Comparison of ENCODE assay signal across 8 cellular contexts in the genomic region with DNA sequence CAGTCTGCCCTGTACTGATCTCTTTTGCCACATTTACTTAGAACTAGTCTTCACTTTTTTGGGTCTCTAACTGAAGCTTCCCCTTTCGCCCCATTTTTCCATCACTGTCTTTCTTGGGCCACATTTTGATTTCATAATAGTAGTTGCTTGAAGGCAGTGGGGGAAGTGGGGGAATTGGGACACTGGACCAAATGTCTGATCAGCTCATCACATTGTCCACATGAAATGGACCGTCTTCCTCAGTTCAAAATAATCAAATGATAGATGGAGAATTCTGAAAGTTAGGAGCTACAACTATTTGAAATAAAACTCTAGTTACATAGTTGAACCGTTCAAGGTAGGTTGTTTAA. TPM values are rescaled to one million over a fixed set of nuclear protein-coding genes. Genes with fewer than 3 reads are reported as not detected.
DNase-seq lines count a peak whose midpoint lies in the region; ATAC-seq and TF ChIP-seq lines count a peak whose summit lies in the region.

No MANE protein-coding gene starts in this region.

- TF ChIP-seq CTCF in Peyer's patch (IDR thresholded peaks at IDR 0.05) (no peak), esophagus squamous epithelium (IDR thresholded peaks at IDR 0.05) (no peak), prostate gland (IDR thresholded peaks at IDR 0.05) (no peak)

- DNase-seq in Peyer's patch: no peak
- DNase-seq in esophagus squamous epithelium (lab: John Stamatoyannopoulos, UW): no peak
- DNase-seq in prostate gland (ENCODE audit: low spot score): no peak
- no peak for DNase-seq in nucleus accumbens (lab: John Stamatoyannopoulos, UW)
- DNase-seq in HK-2 (ENCODE audit: unreplicated experiment): no peak
- no peak for DNase-seq in NCI-H146 (lab: John Stamatoyannopoulos, UW)

- H3K36me3 ChIP-seq in Peyer's patch (peaks cover 0 to 4% (median 0%) of the 10 kb centered on the region in 3 donors), esophagus squamous epithelium (peaks cover 0 to 17% (median 0%) of the 10 kb centered on the region in 3 donors), prostate gland (no peaks in the 10 kb centered on the region)

- H3K4me3 ChIP-seq in GM08714 (ENCODE audit: low read length): peak overlapping the region; percentile 79
- peak overlapping the region; percentile 65 to 91 (median 72) for H3K4me3 ChIP-seq in Peyer's patch
- peak overlapping the region; percentile 72 to 99 (median 90) for H3K4me3 ChIP-seq in esophagus squamous epithelium
- peak overlapping the region; percentile 68 to 94 for H3K4me3 ChIP-seq in prostate gland

- H3K9me3 ChIP-seq in Peyer's patch (no peaks in the 10 kb centered on the region), esophagus squamous epithelium (no peaks in the 10 kb centered on the region), prostate gland (no peaks in the 10 kb centered on the region)

- intact Hi-C loops in esophagus squamous epithelium (cut with DNase I) (no loop called here), prostate gland (cut with DNase I) (no loop called here)

- H3K27me3 ChIP-seq in Peyer's patch (no peaks in the 10 kb centered on the region), esophagus squamous epithelium (no peaks in the 10 kb centered on the region), prostate gland (replicated peaks; ENCODE audit: insufficient read depth) (no peaks in the 10 kb centered on the region)

- 5 to 11% methylated on average over 3 of the region's 3 CpGs for WGBS in esophagus squamous epithelium, 2 donors
- 7% methylated on average over 3 of the region's 3 CpGs for WGBS in prostate gland

- H3K4me1 ChIP-seq in Peyer's patch: peaks cover 0 to 31% (median 2%) of the 10 kb centered on the region in 4 donors
- peaks cover 14 to 60% (median 32%) of the 10 kb centered on the region in 3 donors for H3K4me1 ChIP-seq in esophagus squamous epithelium
- H3K4me1 ChIP-seq in prostate gland (replicated peaks): no peaks in the 10 kb centered on the region

- no peak for ATAC-seq in GM21529 (IDR thresholded peaks at IDR 0.05; ENCODE audit: unreplicated experiment)

- TF ChIP-seq POLR2A in Peyer's patch (IDR thresholded peaks at IDR 0.05) (peak in 1 of 2 donors; percentile 7), esophagus squamous epithelium (IDR thresholded peaks at IDR 0.05) (no peak), prostate gland (IDR thresholded peaks at IDR 0.05) (no peak)

- peak overlapping the region; percentile 89 to 99 (median 90) for H3K27ac ChIP-seq in Peyer's patch
- H3K27ac ChIP-seq in esophagus squamous epithelium: peak overlapping the region; percentile 96 to 99 (median 98)
- H3K27ac ChIP-seq in prostate gland: peak overlapping the region; percentile 94

RNA-seq across cellular contexts. Expression of gene PDCD6IP, which starts 0.7 kb away (rescaled TPM):
- total RNA-seq in Peyer's patch: 100 to 1,000 TPM in 3 of 4 donors, 10 to 100 TPM in 1; 49.5 to 151 (median 136) TPM
- total RNA-seq in esophagus squamous epithelium: 100 to 1,000 TPM in 3 of 4 donors, 10 to 100 TPM in 1; 95.1 to 317 (median 189) TPM
- total RNA-seq in prostate gland: 100 to 1,000 TPM; 165 to 251 TPM
